12 cellular contexts compared by ENCODE assay signal in the genomic region with DNA sequence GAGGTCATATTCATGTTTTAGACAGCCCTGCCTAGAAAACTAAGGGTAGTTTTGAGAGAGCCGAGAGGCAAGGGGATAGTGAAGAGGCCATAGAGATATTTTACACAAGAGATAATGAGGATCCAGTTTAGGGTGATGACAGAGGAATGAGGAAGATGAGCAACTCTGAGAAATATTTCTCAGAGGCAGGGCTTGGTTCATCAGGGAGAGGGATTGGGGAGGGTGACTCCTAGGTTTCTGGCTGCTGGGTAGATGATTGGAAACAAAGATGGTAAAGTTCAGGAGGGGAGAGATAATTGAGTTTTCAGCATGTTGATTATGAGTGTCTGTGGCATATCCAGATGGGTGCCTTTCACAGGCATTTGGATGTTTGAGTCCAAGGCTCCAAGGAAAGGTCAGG. TPM values are rescaled to one million over a fixed set of nuclear protein-coding genes. Genes with fewer than 3 reads are reported as not detected.
DNase-seq lines count a peak whose midpoint lies in the region; ATAC-seq and TF ChIP-seq lines count a peak whose summit lies in the region.
"Had no signal": no experiment of that assay in that cellular context is flagged by ENCODE, and none has a peak within 500 bp of the region (broad histone marks: within the 10 kb centered on the region; RNA-seq: fewer than 3 reads in every experiment).

No MANE protein-coding gene starts in this region.

- no peak overlapping the region for H2AK9ac ChIP-seq in IMR-90 (replicated peaks; ENCODE audit: low read depth, low read length, poor library complexity)

- in situ Hi-C loops in IMR-90 (cut with MboI; ENCODE audit: low sequenced_read_pairs), result no loop called here

- H4K20me1 ChIP-seq in IMR-90 (ENCODE audit: insufficient read depth, low read length), result peaks cover 95% of the 10 kb centered on the region

- no peaks in the 10 kb centered on the region for H3K9me3 ChIP-seq in CD4-positive, CD25-positive, alpha-beta regulatory T cell (ENCODE audit: control insufficient read depth in 2 of 2, low read length in 2 of 2)
- H3K9me3 ChIP-seq in IMR-90 (ENCODE audit: control insufficient read depth, insufficient read depth, low read length) (no peaks in the 10 kb centered on the region), ascending aorta (no peaks in the 10 kb centered on the region), body of pancreas (no peaks in the 10 kb centered on the region), BE2C (no peaks in the 10 kb centered on the region)
- H3K9me3 ChIP-seq: suprapubic skin had no signal

- 0 out of 2 replicates have a peak overlapping the region, but pooled peaks have one; percentile 72 for H3K14ac ChIP-seq in IMR-90 (replicated peaks; ENCODE audit: low read depth, low read length)

- no peak overlapping the region for H3K56ac ChIP-seq in IMR-90 (ENCODE audit: extremely low read depth, insufficient read depth, low read length)

- H3K36me3 Mint-ChIP-seq in CD4-positive, CD25-positive, alpha-beta regulatory T cell, result peaks cover 15% of the 10 kb centered on the region
- peaks cover 3% of the 10 kb centered on the region for H3K36me3 Mint-ChIP-seq in natural killer cell treated with Interleukin-12 subunit alpha and Interleukin-12 subunit beta and Interleukin-15 and Interleukin-18, amount 100 ng/mL, for 72 hours

- H2BK20ac ChIP-seq in IMR-90 (ENCODE audit: low read depth, low read length), result no peak overlapping the region

- WGBS in IMR-90 (ENCODE audit: extremely low coverage in 2 of 2, insufficient read length in 1 of 2), 2 experiments, result 71% methylated on average over 1 of the region's 1 CpG; no CpG with 5 or more reads in 1 of the 2 experiments
- WGBS in body of pancreas, 2 donors, result 79 to 85% methylated on average over 1 of the region's 1 CpG

- H4K91ac ChIP-seq in IMR-90 (ENCODE audit: insufficient read depth, low read depth, low read length), result no peak overlapping the region

- DNase-seq in CD4-positive, CD25-positive, alpha-beta regulatory T cell, result no peak
- no peak for DNase-seq in IMR-90
- peak; percentile 37 for DNase-seq in amniotic epithelial cell (ENCODE audit: low read depth)
- no peak for DNase-seq in natural killer cell treated with Interleukin-12 subunit alpha and Interleukin-12 subunit beta and Interleukin-15 and Interleukin-18, amount 100 ng/mL, for 72 hours (ENCODE audit: low spot score)
- DNase-seq in ascending aorta (ENCODE audit: low spot score in 2 of 2), result no peak
- DNase-seq in NCI-H1105 (lab: John Stamatoyannopoulos, UW), result no peak
- no peak for DNase-seq in body of pancreas
- DNase-seq in BE2C, result no peak
- DNase-seq: activated CD4-positive, alpha-beta T cell treated with anti-CD3 and anti-CD28 coated beads, Interleukin-2, amount 10 ng/mL, durations not matched to agents 7 days and 5 days; stimulated activated CD4-positive, alpha-beta T cell treated with anti-CD3 and anti-CD28 coated beads, Interleukin-4, amount 100 ng/mL, for 1 hour had no signal

- peak overlapping the region; percentile 60 for H3K4me3 ChIP-seq in CD4-positive, CD25-positive, alpha-beta regulatory T cell (ENCODE audit: low read depth, low read length)
- H3K4me3 ChIP-seq in IMR-90 (ENCODE audit: insufficient read depth, low read depth, low read length), result no peak overlapping the region
- H3K4me3 ChIP-seq in ascending aorta, result no peak overlapping the region
- H3K4me3 ChIP-seq in body of pancreas, result no peak overlapping the region
- H3K4me3 ChIP-seq in BE2C (ENCODE audit: low read depth, low read length), result no peak overlapping the region
- H3K4me3 ChIP-seq: suprapubic skin had no signal

- H3K4me3 Mint-ChIP-seq in CD4-positive, CD25-positive, alpha-beta regulatory T cell, result peak overlapping the region; percentile 6 to 66 (median 40)
- H3K4me3 Mint-ChIP-seq in natural killer cell treated with Interleukin-12 subunit alpha and Interleukin-12 subunit beta and Interleukin-15 and Interleukin-18, amount 100 ng/mL, for 72 hours, result peak overlapping the region; percentile 49
- H3K4me3 Mint-ChIP-seq: activated CD4-positive, alpha-beta T cell treated with anti-CD3 and anti-CD28 coated beads, Interleukin-2, amount 10 ng/mL, durations not matched to agents 7 days and 5 days had no signal

- H3K27ac ChIP-seq in CD4-positive, CD25-positive, alpha-beta regulatory T cell (ENCODE audit: insufficient read depth, low read length, poor library complexity, severe bottlenecking), result no peak overlapping the region
- no peak overlapping the region for H3K27ac ChIP-seq in IMR-90 (ENCODE audit: insufficient read depth, low read length)
- H3K27ac ChIP-seq in ascending aorta, result peak overlapping the region in 1 of 2 donors; percentile 32
- H3K27ac ChIP-seq in body of pancreas, result no peak overlapping the region
- H3K27ac ChIP-seq: suprapubic skin had no signal

- H2BK15ac ChIP-seq in IMR-90 (ENCODE audit: low read depth, low read length), result no peak overlapping the region

- H2BK5ac ChIP-seq in IMR-90 (ENCODE audit: low read depth, low read length, poor library complexity, severe bottlenecking), result peak overlapping the region; percentile 55

- H4K8ac ChIP-seq in IMR-90 (ENCODE audit: low read depth in 2 of 2, low read length in 2 of 2), result no peak overlapping the region

- intact Hi-C loops in IMR-90 (cut with micrococcal nuclease) (no loop called here), ascending aorta (cut with DNase I) (no loop called here), body of pancreas (cut with DNase I) (no loop called here)

- H3K27ac Mint-ChIP-seq in CD4-positive, CD25-positive, alpha-beta regulatory T cell, result peak overlapping the region; percentile 62 to 79 (median 70)
- peak overlapping the region; percentile 45 to 52 for H3K27ac Mint-ChIP-seq in natural killer cell treated with Interleukin-12 subunit alpha and Interleukin-12 subunit beta and Interleukin-15 and Interleukin-18, amount 100 ng/mL, for 72 hours
- H3K27ac Mint-ChIP-seq: activated CD4-positive, alpha-beta T cell treated with anti-CD3 and anti-CD28 coated beads, Interleukin-2, amount 10 ng/mL, durations not matched to agents 7 days and 5 days had no signal

- H3K79me1 ChIP-seq in IMR-90 (ENCODE audit: low read depth in 1 of 2, low read length in 2 of 2), result peaks cover 9 to 80% of the 10 kb centered on the region in 2 experiments

- H3K4ac ChIP-seq in IMR-90 (ENCODE audit: low read depth, low read length), result no peak overlapping the region

- no peak overlapping the region for H3K9ac ChIP-seq in IMR-90 (ENCODE audit: low read depth, low read length)

- no peaks in the 10 kb centered on the region for H3K27me3 ChIP-seq in CD4-positive, CD25-positive, alpha-beta regulatory T cell (ENCODE audit: control insufficient read depth, insufficient read depth, low read length)
- H3K27me3 ChIP-seq in IMR-90 (ENCODE audit: control insufficient read depth, insufficient read depth, low read length) (no peaks in the 10 kb centered on the region), ascending aorta (no peaks in the 10 kb centered on the region), body of pancreas (no peaks in the 10 kb centered on the region), BE2C (no peaks in the 10 kb centered on the region)
- H3K27me3 ChIP-seq: suprapubic skin had no signal

- peaks cover 34% of the 10 kb centered on the region for H3K9me1 ChIP-seq in IMR-90 (ENCODE audit: insufficient read depth, low read length)

- peaks cover 14% of the 10 kb centered on the region for H3K36me3 ChIP-seq in CD4-positive, CD25-positive, alpha-beta regulatory T cell (ENCODE audit: control insufficient read depth, insufficient read depth, low read length)
- H3K36me3 ChIP-seq in IMR-90 (ENCODE audit: control insufficient read depth, insufficient read depth, low read length) (peaks cover 9% of the 10 kb centered on the region), ascending aorta (peaks cover 12 to 15% of the 10 kb centered on the region in 2 donors), body of pancreas (replicated peaks in 1 of 2; ENCODE audit: insufficient read depth in 1 of 2, low read depth in 2 of 2) (peaks cover 0 to under 1% of the 10 kb centered on the region in 2 donors), BE2C (no peaks in the 10 kb centered on the region)

- no peak overlapping the region for H3K18ac ChIP-seq in IMR-90 (ENCODE audit: low read depth, low read length)

- no peak for TF ChIP-seq RAD21 in IMR-90 (IDR thresholded peaks at IDR 0.05; ENCODE audit: low read length)

- POLR2A ChIA-PET in IMR-90 (lab: Charles Lee; ENCODE audit: unreplicated experiment), result no interaction called here

- H3K9me3 Mint-ChIP-seq in CD4-positive, CD25-positive, alpha-beta regulatory T cell, result no peaks in the 10 kb centered on the region
- no peaks in the 10 kb centered on the region for H3K9me3 Mint-ChIP-seq in natural killer cell treated with Interleukin-12 subunit alpha and Interleukin-12 subunit beta and Interleukin-15 and Interleukin-18, amount 100 ng/mL, for 72 hours
- H3K9me3 Mint-ChIP-seq: activated CD4-positive, alpha-beta T cell treated with anti-CD3 and anti-CD28 coated beads, Interleukin-2, amount 10 ng/mL, durations not matched to agents 7 days and 5 days had no signal

- no TSS peak for BruUV-seq in IMR-90 (replicated peaks; lab: Mats Ljungman, UMichigan)

- no peak overlapping the region for H2AFZ ChIP-seq in IMR-90 (replicated peaks; ENCODE audit: low read length, poor library complexity)

- CTCF ChIA-PET in IMR-90 (lab: Yijun Ruan, JAX), result no interaction called here

- dilution Hi-C loops in IMR-90 (cut with HindIII; ENCODE audit: low sequenced_read_pairs, unreplicated experiment), result no loop called here

- TF ChIP-seq CTCF in IMR-90 (conservative IDR thresholded peaks at IDR 0.05; ENCODE audit: low read depth, low read length) (no peak), ascending aorta (IDR thresholded peaks at IDR 0.05) (no peak), body of pancreas (IDR thresholded peaks at IDR 0.05) (no peak), BE2C (IDR thresholded peaks at IDR 0.05; ENCODE audit: low read depth, low read length) (no peak)

- no peak overlapping the region for H2BK120ac ChIP-seq in IMR-90 (ENCODE audit: low read depth, low read length)

- peaks cover 64 to 83% (median 74%) of the 10 kb centered on the region in 4 donors for H3K4me1 Mint-ChIP-seq in CD4-positive, CD25-positive, alpha-beta regulatory T cell
- peaks cover 64 to 75% of the 10 kb centered on the region in 2 donors for H3K4me1 Mint-ChIP-seq in natural killer cell treated with Interleukin-12 subunit alpha and Interleukin-12 subunit beta and Interleukin-15 and Interleukin-18, amount 100 ng/mL, for 72 hours (ENCODE audit: low read depth in 2 of 2)

- H3K4me1 ChIP-seq in CD4-positive, CD25-positive, alpha-beta regulatory T cell (ENCODE audit: control insufficient read depth, insufficient read depth, low read length, poor library complexity, severe bottlenecking), result peaks cover 64% of the 10 kb centered on the region
- H3K4me1 ChIP-seq in IMR-90 (ENCODE audit: control insufficient read depth, insufficient read depth, low read length) (peaks cover 13% of the 10 kb centered on the region), ascending aorta (peaks cover 9 to 50% of the 10 kb centered on the region in 2 donors), body of pancreas (peaks cover 56% of the 10 kb centered on the region), BE2C (no peaks in the 10 kb centered on the region; the same call in 1 of the 2 replicates)

- H3K27me3 Mint-ChIP-seq in CD4-positive, CD25-positive, alpha-beta regulatory T cell, result no peaks in the 10 kb centered on the region
- no peaks in the 10 kb centered on the region for H3K27me3 Mint-ChIP-seq in natural killer cell treated with Interleukin-12 subunit alpha and Interleukin-12 subunit beta and Interleukin-15 and Interleukin-18, amount 100 ng/mL, for 72 hours
- H3K27me3 Mint-ChIP-seq: activated CD4-positive, alpha-beta T cell treated with anti-CD3 and anti-CD28 coated beads, Interleukin-2, amount 10 ng/mL, durations not matched to agents 7 days and 5 days had no signal

- H4K5ac ChIP-seq in IMR-90 (ENCODE audit: low read depth, low read length), result no peak overlapping the region

- H3K23ac ChIP-seq in IMR-90 (ENCODE audit: low read depth, low read length), result peak overlapping the region; percentile 94; the same call in 1 of the 2 replicates

- peak overlapping the region; percentile 65 for H3K4me2 ChIP-seq in IMR-90 (ENCODE audit: low read depth, low read length)

- no peak for TF ChIP-seq POLR2A in IMR-90 (IDR thresholded peaks at IDR 0.05; ENCODE audit: low read depth, low read length)
- no peak for TF ChIP-seq POLR2A in body of pancreas (IDR thresholded peaks at IDR 0.05)

- no peak for ATAC-seq in CD4-positive, CD25-positive, alpha-beta regulatory T cell (ENCODE audit: low read depth in 2 of 2)
- ATAC-seq in IMR-90 (ENCODE audit: low read depth), result peak; percentile 56
- no peak for ATAC-seq in natural killer cell treated with Interleukin-12 subunit alpha and Interleukin-12 subunit beta and Interleukin-15 and Interleukin-18, amount 100 ng/mL, for 72 hours
- ATAC-seq in body of pancreas, result no peak

- no peak overlapping the region for H2AK5ac ChIP-seq in IMR-90 (ENCODE audit: low read depth, low read length)

RNA-seq across cellular contexts. Expression of a gene that starts 7.3 kb away (rescaled TPM):
- total RNA-seq in CD4-positive, CD25-positive, alpha-beta regulatory T cell, result 168 TPM
- 1,000 to 10,000 TPM in 2 of 4 donors, 100 to 1,000 TPM in 2; 980 to 1,134 (median 1,024) TPM for polyA plus RNA-seq in CD4-positive, CD25-positive, alpha-beta regulatory T cell
- total RNA-seq in IMR-90 (2012; rRNA removed) (593 and 692 TPM in 2 replicates), ascending aorta (198 TPM), body of pancreas (100 to 1,000 TPM in 1 of 2 donors, 10 to 100 TPM in 1; 84.7 to 121 TPM)
- 753 and 816 TPM in 2 replicates for polyA plus RNA-seq in IMR-90 (2012; rRNA removed)
- polyA plus RNA-seq in IMR-90 (2012; cell fraction: cytosol; rRNA removed), result 265 and 382 TPM in 2 replicates
- polyA plus RNA-seq in IMR-90 (2012; cell fraction: nucleus; rRNA removed; ENCODE audit: low replicate concordance), result 98.0 and 290 TPM in 2 replicates
- total RNA-seq in natural killer cell treated with Interleukin-12 subunit alpha and Interleukin-12 subunit beta and Interleukin-15 and Interleukin-18, amount 100 ng/mL, for 72 hours, result 100 to 1,000 TPM; 192 to 310 TPM
- 72.0 TPM for polyA plus RNA-seq in BE2C (2012; ENCODE audit: insufficient read depth, insufficient read length, low read depth)

RNA-seq across cellular contexts. Expression of a gene that starts 21.6 kb away (rescaled TPM):
- 382 TPM for total RNA-seq in CD4-positive, CD25-positive, alpha-beta regulatory T cell
- 1,000 to 10,000 TPM; 2,262 to 2,381 (median 2,361) TPM for polyA plus RNA-seq in CD4-positive, CD25-positive, alpha-beta regulatory T cell
- 580 and 743 TPM in 2 replicates for total RNA-seq in IMR-90 (2012; rRNA removed)
- 469 and 549 TPM in 2 replicates for polyA plus RNA-seq in IMR-90 (2012; rRNA removed)
- 192 and 196 TPM in 2 replicates for polyA plus RNA-seq in IMR-90 (2012; cell fraction: cytosol; rRNA removed)
- 65.1 and 308 TPM in 2 replicates for polyA plus RNA-seq in IMR-90 (2012; cell fraction: nucleus; rRNA removed; ENCODE audit: low replicate concordance)
- total RNA-seq in natural killer cell treated with Interleukin-12 subunit alpha and Interleukin-12 subunit beta and Interleukin-15 and Interleukin-18, amount 100 ng/mL, for 72 hours, result 100 to 1,000 TPM; 260 to 658 TPM
- 421 TPM for total RNA-seq in ascending aorta
- total RNA-seq in body of pancreas, result 100 to 1,000 TPM; 102 to 174 TPM
- 110 TPM for polyA plus RNA-seq in BE2C (2012; ENCODE audit: insufficient read depth, insufficient read length, low read depth)

RNA-seq across cellular contexts. Expression of a gene that starts 49.5 kb away (rescaled TPM):
- total RNA-seq in CD4-positive, CD25-positive, alpha-beta regulatory T cell, result 1.4 TPM
- polyA plus RNA-seq in CD4-positive, CD25-positive, alpha-beta regulatory T cell, result under 1 TPM; 0.03 to 0.68 (median 0.49) TPM
- under 0.01 TPM in 2 replicates for total RNA-seq in IMR-90 (2012; rRNA removed)
- polyA plus RNA-seq in IMR-90 (2012; rRNA removed), result 0.04 and 0.10 TPM in 2 replicates
- polyA plus RNA-seq in IMR-90 (2012; cell fraction: cytosol; rRNA removed), result 0.01 TPM in 1 of 2 replicates, not detected in the other
- 0.02 TPM in 2 replicates for polyA plus RNA-seq in IMR-90 (2012; cell fraction: nucleus; rRNA removed; ENCODE audit: low replicate concordance)
- under 1 TPM; 0.88 to 0.98 TPM for total RNA-seq in natural killer cell treated with Interleukin-12 subunit alpha and Interleukin-12 subunit beta and Interleukin-15 and Interleukin-18, amount 100 ng/mL, for 72 hours
- total RNA-seq in ascending aorta, result 7.8 TPM
- 10 to 100 TPM; 10.9 to 21.8 TPM for total RNA-seq in body of pancreas
- 0.56 TPM for polyA plus RNA-seq in BE2C (2012; ENCODE audit: insufficient read depth, insufficient read length, low read depth)
- total RNA-seq: Daoy had no signal
